Comparison of ENCODE assay signal across 8 cellular contexts in the genomic region with DNA sequence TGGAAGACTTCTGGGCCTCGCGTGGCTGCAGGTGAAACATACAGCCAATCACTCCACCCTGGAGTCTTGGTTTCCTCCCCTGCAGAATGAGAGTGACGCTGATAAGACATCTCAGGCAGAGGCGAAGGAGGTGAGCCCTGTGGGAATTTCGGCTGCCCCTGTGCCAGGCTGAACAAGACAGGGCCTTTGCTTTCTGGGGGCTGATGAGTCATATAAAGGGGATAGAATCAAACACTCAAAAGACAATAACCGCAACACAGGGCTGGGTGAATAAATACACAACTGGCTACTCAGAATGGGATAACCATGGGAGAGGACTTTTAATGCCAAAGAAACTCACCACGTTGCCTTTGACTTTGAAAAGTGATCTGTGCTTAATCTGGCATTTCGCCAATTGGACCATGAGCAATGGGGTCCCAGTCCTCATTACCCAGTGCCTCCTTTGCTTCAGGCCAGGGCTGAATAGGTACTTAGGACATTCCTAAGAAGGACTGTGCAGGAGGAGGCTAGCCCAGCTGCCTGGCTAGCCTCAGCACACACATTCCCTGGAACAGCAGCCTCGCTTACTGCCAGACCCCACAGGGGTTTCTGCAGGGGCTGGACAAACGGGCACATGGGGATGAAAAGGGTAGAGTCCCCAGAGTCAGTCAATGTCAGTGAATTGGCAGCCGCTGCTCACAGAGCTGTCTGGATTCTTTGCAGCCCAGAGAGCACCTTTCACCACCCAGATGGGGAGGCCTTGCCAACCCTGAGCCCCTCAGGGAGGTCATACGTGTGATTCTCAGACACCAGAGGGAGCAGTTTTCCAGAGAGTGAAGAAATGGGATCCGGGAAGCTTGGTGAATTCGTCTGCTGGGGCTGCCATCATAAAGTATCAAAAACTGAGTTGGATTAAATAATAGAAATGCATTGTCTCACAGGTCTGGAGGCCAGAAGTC.
DNase-seq lines count a peak whose midpoint lies in the region; ATAC-seq, FAIRE-seq and TF ChIP-seq lines count a peak whose summit lies in the region.

No MANE protein-coding gene starts in this region.

- H3K27ac ChIP-seq in A549 (peak overlapping the region in 1 of 2 experiments; percentile 30; a peak in 1 of 6 replicates), lower lobe of right lung (no peak overlapping the region), small intestine (ENCODE audit: low read depth in 1 of 2, low read length in 1 of 2) (no peak overlapping the region)

- TF ChIP-seq EP300 in A549 (IDR thresholded peaks at IDR 0.05), result no peak

- peak; percentile 33 for TF ChIP-seq CTCF in A549 (IDR thresholded peaks at IDR 0.05)
- no peak for TF ChIP-seq CTCF in lower lobe of right lung (IDR thresholded peaks at IDR 0.05)

- no peak overlapping the region for H3K4me3 ChIP-seq in A549
- H3K4me3 ChIP-seq in lower lobe of right lung, result no peak overlapping the region
- H3K4me3 ChIP-seq in small intestine (ENCODE audit: low read depth in 1 of 2, low read length in 2 of 2), result no peak overlapping the region

- intact Hi-C loops in lower lobe of right lung (cut with DNase I), result loop anchor here (10.0 kb wide), 1 partner anchor 141 kb away; the partner anchor contains the start of gene KCNMA1

- no peak for TF ChIP-seq POLR2A in A549 (IDR thresholded peaks at IDR 0.05; ENCODE audit: low read length)

- ATAC-seq in A549 (peak in 1 of 2 experiments; percentile 82; a peak in 3 of 6 replicates), GM21529 (IDR thresholded peaks at IDR 0.05; ENCODE audit: unreplicated experiment) (peak; percentile 36), lower lobe of right lung (no peak)

- H3K9me3 ChIP-seq in A549 (no peaks in the 10 kb centered on the region), lower lobe of right lung (no peaks in the 10 kb centered on the region), small intestine (ENCODE audit: control insufficient read depth, low read depth) (no peaks in the 10 kb centered on the region)

- H3K4me1 ChIP-seq in A549, result peaks cover 19% of the 10 kb centered on the region; the same call in 1 of the 3 replicates
- no peaks in the 10 kb centered on the region for H3K4me1 ChIP-seq in lower lobe of right lung
- no peaks in the 10 kb centered on the region for H3K4me1 ChIP-seq in small intestine (ENCODE audit: control insufficient read depth in 2 of 2, insufficient read depth in 1 of 2, low read depth in 1 of 2, low read length in 1 of 2)

- POLR2A ChIA-PET in A549 (lab: Yijun Ruan, JAX), result no interaction called here

- DNase-seq in A549 (ENCODE audit: low read depth in 1 of 2, low spot score in 1 of 2), result peak; percentile 36 to 53
- DNase-seq in RPMI7951 (ENCODE audit: low read depth), result peak; percentile 59
- DNase-seq in hepatic stellate cell (ENCODE audit: low spot score), result peak; percentile 41
- no peak for DNase-seq in NCI-H524 treated with DMSO at 0.1 percent for 48 hours (lab: John Stamatoyannopoulos, UW)
- no peak for DNase-seq in lower lobe of right lung
- no peak for DNase-seq in activated naive CD4-positive, alpha-beta T cell (lab: John Stamatoyannopoulos, UW)
- DNase-seq in small intestine, result no peak

- H3K36me3 ChIP-seq in lower lobe of right lung (no peaks in the 10 kb centered on the region), small intestine (ENCODE audit: control insufficient read depth in 2 of 2, insufficient read depth in 2 of 2, low read length in 2 of 2) (no peaks in the 10 kb centered on the region)

- H3K27me3 ChIP-seq in lower lobe of right lung (ENCODE audit: low read depth) (no peaks in the 10 kb centered on the region), small intestine (ENCODE audit: control insufficient read depth in 2 of 2, insufficient read depth in 2 of 2, low read length in 2 of 2) (no peaks in the 10 kb centered on the region)

- FAIRE-seq in A549 (lab: Jason Lieb, UNC) (no peak), small intestine (lab: Jason Lieb, UNC) (no peak)

- TF ChIP-seq RAD21 in A549 (conservative IDR thresholded peaks at IDR 0.05 in 1 of 2, IDR thresholded peaks at IDR 0.05 in 1 of 2), result peak; percentile 58 to 68

- WGBS in A549 (ENCODE audit: missing lambda C conversion rate), result 73% methylated on average over 13 of the region's 14 CpGs
- 64 to 75% (median 65%) methylated on average over 14 of the region's 14 CpGs for WGBS in small intestine, 3 donors

- no peak overlapping the region for H3K4me2 ChIP-seq in A549

- CTCF ChIA-PET in A549 (lab: Yijun Ruan, JAX), result interaction anchor here (0.6 to 3.2 kb wide), 16 partner anchors 11 to 328 kb away, joined by 3 to 8 read pairs (median 4); no protein-coding TSS in a partner anchor

TF ChIP-seq in A549, 52 proteins besides CTCF, POLR2A, EP300 and RAD21:
- no peak for TF ChIP-seq HOXB13 (CRISPR knock-in tag; IDR thresholded peaks at IDR 0.05; ENCODE audit: low read depth)
- TF ChIP-seq HOXA7 (CRISPR knock-in tag; IDR thresholded peaks at IDR 0.05), result no peak
- TF ChIP-seq FOXS1 (CRISPR knock-in tag; IDR thresholded peaks at IDR 0.05), result no peak
- no peak for TF ChIP-seq ATOH8 (CRISPR knock-in tag; IDR thresholded peaks at IDR 0.05; ENCODE audit: low read depth)
- TF ChIP-seq ZFP36 (IDR thresholded peaks at IDR 0.05; ENCODE audit: borderline replicate concordance, partially characterized antibody), result no peak
- peak; percentile 59 for TF ChIP-seq SMC3 (IDR thresholded peaks at IDR 0.05)
TF ChIP-seq in A549: peak in this region for 1.

Comparison
In these comparisons a context has a peak if more than half of its experiments do, and no peak if none do; other contexts are left out.
1. DNase-seq: peak in A549 (2 of 2), RPMI7951 (single experiment) and hepatic stellate cell (single experiment); none in NCI-H524 treated with DMSO at 0.1 percent for 48 hours (single experiment), lower lobe of right lung (single experiment), activated naive CD4-positive, alpha-beta T cell (0 of 4) and small intestine (single experiment).